1 cellular context compared by ENCODE assay signal in the genomic region with DNA sequence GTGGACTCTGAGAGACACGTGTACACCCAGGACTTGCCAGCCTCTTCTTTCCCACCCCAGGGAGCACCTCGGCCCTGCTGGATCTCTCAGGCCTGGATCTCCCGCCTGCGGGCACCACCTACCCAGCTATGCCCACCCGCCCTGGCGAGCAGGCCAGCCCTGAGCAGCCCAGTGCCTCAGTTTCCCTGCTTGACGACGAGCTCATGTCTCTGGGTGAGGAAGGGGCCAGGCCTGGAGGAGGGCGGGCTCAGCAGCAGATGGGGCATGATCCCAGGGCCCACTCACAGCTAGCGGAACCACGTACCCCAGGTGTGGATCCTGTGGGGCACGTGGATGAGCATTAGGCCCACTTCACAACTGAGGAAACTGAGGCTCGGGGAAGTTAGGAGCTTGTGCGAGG.
TF ChIP-seq lines count a peak whose summit lies in the region.

No MANE protein-coding gene starts in this region.

TF ChIP-seq in HEK293T, 16 proteins besides CTCF, POLR2A, EP300 and RAD21 (continued from another document):
- TF ChIP-seq, protein P1, sequence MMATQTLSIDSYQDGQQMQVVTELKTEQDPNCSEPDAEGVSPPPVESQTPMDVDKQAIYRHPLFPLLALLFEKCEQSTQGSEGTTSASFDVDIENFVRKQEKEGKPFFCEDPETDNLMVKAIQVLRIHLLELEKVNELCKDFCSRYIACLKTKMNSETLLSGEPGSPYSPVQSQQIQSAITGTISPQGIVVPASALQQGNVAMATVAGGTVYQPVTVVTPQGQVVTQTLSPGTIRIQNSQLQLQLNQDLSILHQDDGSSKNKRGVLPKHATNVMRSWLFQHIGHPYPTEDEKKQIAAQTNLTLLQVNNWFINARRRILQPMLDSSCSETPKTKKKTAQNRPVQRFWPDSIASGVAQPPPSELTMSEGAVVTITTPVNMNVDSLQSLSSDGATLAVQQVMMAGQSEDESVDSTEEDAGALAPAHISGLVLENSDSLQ (IDR thresholded peaks at IDR 0.05) = no peak
- TF ChIP-seq ELF4 (IDR thresholded peaks at IDR 0.05) (no peak), FOXK2 (IDR thresholded peaks at IDR 0.05) (no peak)
